ENCODE assay signal across 1 cellular context in the genomic region with DNA sequence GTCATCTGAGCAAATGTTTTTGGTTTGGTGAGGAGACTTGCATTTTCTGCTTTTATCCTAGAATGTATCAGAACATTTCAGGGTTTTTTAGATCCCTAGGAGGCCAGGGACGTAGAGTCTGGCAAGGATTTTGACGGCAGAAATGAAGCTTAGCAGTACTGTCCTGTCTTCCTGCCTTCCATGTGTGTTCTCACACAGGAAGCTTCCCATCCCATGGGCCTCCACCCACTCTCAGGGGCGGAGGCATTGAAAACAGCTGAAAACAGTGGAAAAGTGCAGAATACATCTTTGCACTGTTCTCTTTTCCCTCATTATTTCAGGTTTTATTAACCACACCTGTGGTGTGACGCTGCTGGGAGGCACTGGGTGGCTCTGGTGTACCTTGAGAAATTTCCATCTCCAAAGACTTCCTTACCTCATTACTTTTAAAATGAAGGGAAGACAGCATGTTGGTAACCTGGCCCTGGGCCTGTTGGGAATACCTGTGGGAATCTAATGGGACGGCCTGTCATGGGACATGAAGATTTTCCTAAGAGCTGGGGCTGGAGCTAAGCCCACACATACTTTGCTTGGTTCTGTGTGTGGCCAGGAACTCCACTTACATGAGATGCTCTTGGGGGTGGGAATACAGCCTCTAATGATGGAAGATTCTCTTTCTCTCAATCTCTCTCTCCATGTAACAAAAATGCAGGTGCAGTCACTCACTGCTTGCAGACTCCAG.
TF ChIP-seq lines count a peak whose summit lies in the region.

No MANE protein-coding gene starts in this region.

TF ChIP-seq in H1, 55 proteins besides CTCF, POLR2A, EP300 and RAD21:
- no peak for TF ChIP-seq YY1 (IDR thresholded peaks at IDR 0.05; ENCODE audit: low read depth, low read length)
- TF ChIP-seq CTBP2 (IDR thresholded peaks at IDR 0.05; ENCODE audit: borderline replicate concordance, insufficient read depth, insufficient read length, low read length) = no peak
- no peak for TF ChIP-seq EZH2 (IDR thresholded peaks at IDR 0.05; ENCODE audit: low read depth, low read length, severe bottlenecking)
- TF ChIP-seq E2F6 (IDR thresholded peaks at IDR 0.05) = no peak
- TF ChIP-seq HDAC2 (IDR thresholded peaks at IDR 0.05; ENCODE audit: borderline replicate concordance in 1 of 2, low read depth in 2 of 2, low read length in 2 of 2) = no peak
- no peak for TF ChIP-seq PHF8 (conservative IDR thresholded peaks at IDR 0.05; ENCODE audit: low read depth, low read length)
- no peak for TF ChIP-seq GTF2F1 (IDR thresholded peaks at IDR 0.05; ENCODE audit: borderline replicate concordance, low read depth, low read length)
- no peak for TF ChIP-seq NANOG (IDR thresholded peaks at IDR 0.05; ENCODE audit: insufficient read depth, low read depth, low read length, poor library complexity, severe bottlenecking)
- TF ChIP-seq BCL11A (IDR thresholded peaks at IDR 0.05; ENCODE audit: low read depth in 2 of 2, low read length in 2 of 2) = no peak
TF ChIP-seq in H1: peak in this region for 0.
